ENCODE assay signal across 22 cellular contexts in genomic region chr2:84498150-84498799, GRCh38. TPM values are rescaled to one million over a fixed set of nuclear protein-coding genes. Genes with fewer than 3 reads are reported as not detected.
DNase-seq lines count a peak whose midpoint lies in the region; ATAC-seq and TF ChIP-seq lines count a peak whose summit lies in the region.
"Had no signal": no experiment of that assay in that cellular context is flagged by ENCODE, and none has a peak within 500 bp of the region (broad histone marks: within the 10 kb centered on the region; RNA-seq: fewer than 3 reads in every experiment).

No MANE protein-coding gene starts in this region.

- H3K27me3 Mint-ChIP-seq in activated T-cell treated with anti-CD3 and anti-CD28 coated beads, Interleukin-2, amount 50 U/mL, for 72 hours (ENCODE audit: low read depth), result no peaks in the 10 kb centered on the region
- no peaks in the 10 kb centered on the region for H3K27me3 Mint-ChIP-seq in CD4-positive, alpha-beta memory T cell
- no peaks in the 10 kb centered on the region for H3K27me3 Mint-ChIP-seq in T-cell

- H3K4me1 ChIP-seq in CD4-positive, alpha-beta memory T cell (ENCODE audit: insufficient read depth, low read length), result peaks cover 8% of the 10 kb centered on the region
- H3K4me1 ChIP-seq in BE2C, result no peaks in the 10 kb centered on the region
- H3K4me1 ChIP-seq: HAP-1 had no signal

- no peaks in the 10 kb centered on the region for H3K27me3 ChIP-seq in CD4-positive, alpha-beta memory T cell (ENCODE audit: insufficient read depth, low read length)
- H3K27me3 ChIP-seq in BE2C, result no peaks in the 10 kb centered on the region
- H3K27me3 ChIP-seq: BLaER1 treated with 17β-estradiol and CSF1 and Interleukin-3, amounts not matched to agents 10 nM and 100 nM had no signal

- peak overlapping the region; percentile 1 for H3K27ac Mint-ChIP-seq in activated T-cell treated with anti-CD3 and anti-CD28 coated beads, Interleukin-2, amount 50 U/mL, for 72 hours
- peak overlapping the region in 5 of 7 donors; percentile 31 to 65 (median 44) for H3K27ac Mint-ChIP-seq in CD4-positive, alpha-beta memory T cell
- peak overlapping the region; percentile 7 to 51 for H3K27ac Mint-ChIP-seq in T-cell
- H3K27ac Mint-ChIP-seq in stimulated activated effector memory CD8-positive, alpha-beta T cell treated with anti-CD3 and anti-CD28 coated beads, Interleukin-12 subunit alpha, Interleukin-12 subunit beta, amount 100 ng/mL, for 72 hours, result no peak overlapping the region

- peak; percentile 76 to 82 for ATAC-seq in activated T-cell treated with anti-CD3 and anti-CD28 coated beads, Interleukin-2, amount 50 U/mL, for 72 hours (replicated peaks in 1 of 2)
- no peak for ATAC-seq in T-cell (replicated peaks in 1 of 4)
- peak; percentile 51 for ATAC-seq in stimulated activated effector memory CD8-positive, alpha-beta T cell treated with anti-CD3 and anti-CD28 coated beads, Interleukin-12 subunit alpha, Interleukin-12 subunit beta, amount 100 ng/mL, for 72 hours
- no peak for ATAC-seq in HG03135 (IDR thresholded peaks at IDR 0.05; ENCODE audit: unreplicated experiment)

- H3K9me3 Mint-ChIP-seq in activated T-cell treated with anti-CD3 and anti-CD28 coated beads, Interleukin-2, amount 50 U/mL, for 72 hours, result no peaks in the 10 kb centered on the region
- H3K9me3 Mint-ChIP-seq in CD4-positive, alpha-beta memory T cell, result peaks cover 0 to 4% (median 2%) of the 10 kb centered on the region in 8 donors
- H3K9me3 Mint-ChIP-seq in T-cell, result peaks cover 0 to 3% (median 3%) of the 10 kb centered on the region in 3 donors
- H3K9me3 Mint-ChIP-seq in stimulated activated effector memory CD8-positive, alpha-beta T cell treated with anti-CD3 and anti-CD28 coated beads, Interleukin-12 subunit alpha, Interleukin-12 subunit beta, amount 100 ng/mL, for 72 hours, result no peaks in the 10 kb centered on the region

- intact Hi-C loops in CD4-positive, alpha-beta memory T cell (cut with micrococcal nuclease), result no loop called here

- no peak for DNase-seq in activated T-cell treated with anti-CD3 and anti-CD28 coated beads, Interleukin-2, amount 50 U/mL, for 72 hours
- DNase-seq in activated T-cell treated with anti-CD3 and anti-CD28 coated beads, Interleukin-2, amount 50 U/mL, for 48 hours, result no peak
- DNase-seq in CD4-positive, alpha-beta memory T cell, result no peak
- DNase-seq in T-cell (no peak), BE2C (no peak)
- no peak for DNase-seq in stimulated activated effector memory CD8-positive, alpha-beta T cell treated with anti-CD3 and anti-CD28 coated beads, Interleukin-12 subunit alpha, Interleukin-12 subunit beta, amount 100 ng/mL, for 72 hours (ENCODE audit: low spot score in 2 of 2)
- DNase-seq: COR-L47, DMS 273 treated with DMSO at 0.1 percent for 48 hours, MM.1S, NCI-H1092, NCI-H146, NCI-H2029 treated with DMSO at 0.1 percent for 48 hours, NCI-H2171, NCI-H526, PC-9, SIG-M5 had no signal

- no peaks in the 10 kb centered on the region for H3K36me3 ChIP-seq in CD4-positive, alpha-beta memory T cell (ENCODE audit: insufficient read depth, low read length)
- H3K36me3 ChIP-seq in BE2C, result no peaks in the 10 kb centered on the region
- H3K36me3 ChIP-seq: BLaER1 treated with 17β-estradiol and CSF1 and Interleukin-3, amounts not matched to agents 10 nM and 100 nM; HAP-1 had no signal

- H3K36me3 Mint-ChIP-seq in activated T-cell treated with anti-CD3 and anti-CD28 coated beads, Interleukin-2, amount 50 U/mL, for 72 hours (ENCODE audit: insufficient read depth in 2 of 2), result peaks cover 0 to 3% of the 10 kb centered on the region in 2 donors
- no peaks in the 10 kb centered on the region for H3K36me3 Mint-ChIP-seq in CD4-positive, alpha-beta memory T cell
- no peaks in the 10 kb centered on the region for H3K36me3 Mint-ChIP-seq in T-cell
- H3K36me3 Mint-ChIP-seq in stimulated activated effector memory CD8-positive, alpha-beta T cell treated with anti-CD3 and anti-CD28 coated beads, Interleukin-12 subunit alpha, Interleukin-12 subunit beta, amount 100 ng/mL, for 72 hours, result no peaks in the 10 kb centered on the region

- H3K4me1 Mint-ChIP-seq in activated T-cell treated with anti-CD3 and anti-CD28 coated beads, Interleukin-2, amount 50 U/mL, for 72 hours (ENCODE audit: low read depth), result peaks cover 14% of the 10 kb centered on the region
- peaks cover 6 to 14% (median 7%) of the 10 kb centered on the region in 4 donors for H3K4me1 Mint-ChIP-seq in CD4-positive, alpha-beta memory T cell
- peaks cover 15 to 18% (median 18%) of the 10 kb centered on the region in 3 donors for H3K4me1 Mint-ChIP-seq in T-cell
- H3K4me1 Mint-ChIP-seq in stimulated activated effector memory CD8-positive, alpha-beta T cell treated with anti-CD3 and anti-CD28 coated beads, Interleukin-12 subunit alpha, Interleukin-12 subunit beta, amount 100 ng/mL, for 72 hours, result no peaks in the 10 kb centered on the region

- H3K9me3 ChIP-seq in CD4-positive, alpha-beta memory T cell (ENCODE audit: control insufficient read depth in 1 of 2, low read length in 2 of 2), result no peaks in the 10 kb centered on the region
- no peaks in the 10 kb centered on the region for H3K9me3 ChIP-seq in BE2C
- H3K9me3 ChIP-seq: HAP-1 had no signal

- H3K4me3 ChIP-seq in CD4-positive, alpha-beta memory T cell (ENCODE audit: low read length in 2 of 2), result no peak overlapping the region
- no peak overlapping the region for H3K4me3 ChIP-seq in BE2C (ENCODE audit: low read depth, low read length)
- H3K4me3 ChIP-seq: BLaER1 treated with 17β-estradiol and CSF1 and Interleukin-3, amounts not matched to agents 10 nM and 100 nM; HAP-1; PC-9 had no signal

- POLR2A ChIA-PET in CD4-positive, alpha-beta memory T cell (lab: Charles Lee; ENCODE audit: partially characterized antibody), result interaction anchor here (0.9 to 1.7 kb wide), 4 partner anchors 19 to 471 kb away, joined by 3 to 4 read pairs (median 3); no protein-coding TSS in a partner anchor
- POLR2A ChIA-PET in T-cell (lab: Charles Lee), result interaction anchor here in 1 of 2 donors (0.5 kb wide), 1 partner anchor 441 kb away, joined by 3 read pairs; no protein-coding TSS in a partner anchor

- CTCF ChIA-PET in CD4-positive, alpha-beta memory T cell (lab: Charles Lee; ENCODE audit: partially characterized antibody), result interaction anchor here (0.8 to 2.4 kb wide), 16 partner anchors 17 to 801 kb away, joined by 3 to 37 read pairs (median 5); no protein-coding TSS in a partner anchor
- CTCF ChIA-PET in T-cell (lab: Charles Lee), result interaction anchor here (0.6 to 2.2 kb wide), 11 partner anchors 9 to 517 kb away, joined by 3 to 14 read pairs (median 3); partner anchors contain the start of gene DNAH6 (in 1 of the 2)

- H3K27ac ChIP-seq in CD4-positive, alpha-beta memory T cell (ENCODE audit: low read depth, low read length), result no peak overlapping the region
- H3K27ac ChIP-seq: BLaER1 treated with 17β-estradiol and CSF1 and Interleukin-3, amounts not matched to agents 10 nM and 100 nM; PC-9; RWPE1 had no signal

- TF ChIP-seq CTCF in BE2C (IDR thresholded peaks at IDR 0.05; ENCODE audit: low read depth, low read length), result no peak

- H3K4me3 Mint-ChIP-seq in activated T-cell treated with anti-CD3 and anti-CD28 coated beads, Interleukin-2, amount 50 U/mL, for 72 hours, result no peak overlapping the region
- no peak overlapping the region for H3K4me3 Mint-ChIP-seq in CD4-positive, alpha-beta memory T cell
- H3K4me3 Mint-ChIP-seq in T-cell, result no peak overlapping the region
- H3K4me3 Mint-ChIP-seq in stimulated activated effector memory CD8-positive, alpha-beta T cell treated with anti-CD3 and anti-CD28 coated beads, Interleukin-12 subunit alpha, Interleukin-12 subunit beta, amount 100 ng/mL, for 72 hours, result no peak overlapping the region

RNA-seq across cellular contexts. Expression of gene DNAH6, which starts 18.0 kb away (rescaled TPM):
- 1 to 10 TPM; 1.0 to 1.5 TPM for total RNA-seq in activated T-cell treated with anti-CD3 and anti-CD28 coated beads, Interleukin-2, amount 50 U/mL, for 72 hours
- 1 to 10 TPM; 1.9 to 2.9 TPM for total RNA-seq in CD4-positive, alpha-beta memory T cell
- under 1 TPM; 0.22 to 0.53 TPM for polyA plus RNA-seq in CD4-positive, alpha-beta memory T cell
- 1 to 10 TPM in 3 of 5 donors, under 1 TPM in 2; 0.44 to 2.0 (median 1.2) TPM for total RNA-seq in T-cell
- polyA plus RNA-seq in BE2C (2012; ENCODE audit: insufficient read depth, insufficient read length, low read depth), result not detected
- total RNA-seq: A673, LHCN-M2, PC-9 had no signal

RNA-seq across cellular contexts. Expression of gene SUCLG1, which starts 39.2 kb away (rescaled TPM):
- 10 to 100 TPM; 66.0 to 66.8 TPM for total RNA-seq in activated T-cell treated with anti-CD3 and anti-CD28 coated beads, Interleukin-2, amount 50 U/mL, for 72 hours
- total RNA-seq in CD4-positive, alpha-beta memory T cell, result 10 to 100 TPM; 46.5 to 46.6 TPM
- polyA plus RNA-seq in CD4-positive, alpha-beta memory T cell, result 10 to 100 TPM; 83.8 to 92.9 TPM
- 10 to 100 TPM; 38.9 to 49.3 (median 46.9) TPM for total RNA-seq in T-cell
- polyA plus RNA-seq in BE2C (2012; ENCODE audit: insufficient read depth, insufficient read length, low read depth), result 60.9 TPM

Comparison
In these comparisons a context has a peak if more than half of its experiments do, and no peak if none do; other contexts are left out.
1. ATAC-seq: peak in activated T-cell treated with anti-CD3 and anti-CD28 coated beads, Interleukin-2, amount 50 U/mL, for 72 hours (2 of 2) and stimulated activated effector memory CD8-positive, alpha-beta T cell treated with anti-CD3 and anti-CD28 coated beads, Interleukin-12 subunit alpha, Interleukin-12 subunit beta, amount 100 ng/mL, for 72 hours (single experiment); none in T-cell (0 of 4) and HG03135 (single experiment).